1 cellular context compared by ENCODE assay signal in genomic region chr14:103574707-103575285, GRCh38.
TF ChIP-seq lines count a peak whose summit lies in the region.

No MANE protein-coding gene starts in this region.

TF ChIP-seq in HCT116, 20 proteins besides CTCF, POLR2A, EP300 and RAD21 (continued from another document):
- TF ChIP-seq ATF3 (IDR thresholded peaks at IDR 0.05), result no peak
- no peak for TF ChIP-seq JUND (IDR thresholded peaks at IDR 0.05)
- TF ChIP-seq EZH2phosphoT487 (IDR thresholded peaks at IDR 0.05; ENCODE audit: borderline replicate concordance), result no peak
- no peak for TF ChIP-seq TCF7L2 (IDR thresholded peaks at IDR 0.05; ENCODE audit: borderline replicate concordance, extremely low read depth, insufficient read depth, insufficient read length)
- TF ChIP-seq, protein P1, sequence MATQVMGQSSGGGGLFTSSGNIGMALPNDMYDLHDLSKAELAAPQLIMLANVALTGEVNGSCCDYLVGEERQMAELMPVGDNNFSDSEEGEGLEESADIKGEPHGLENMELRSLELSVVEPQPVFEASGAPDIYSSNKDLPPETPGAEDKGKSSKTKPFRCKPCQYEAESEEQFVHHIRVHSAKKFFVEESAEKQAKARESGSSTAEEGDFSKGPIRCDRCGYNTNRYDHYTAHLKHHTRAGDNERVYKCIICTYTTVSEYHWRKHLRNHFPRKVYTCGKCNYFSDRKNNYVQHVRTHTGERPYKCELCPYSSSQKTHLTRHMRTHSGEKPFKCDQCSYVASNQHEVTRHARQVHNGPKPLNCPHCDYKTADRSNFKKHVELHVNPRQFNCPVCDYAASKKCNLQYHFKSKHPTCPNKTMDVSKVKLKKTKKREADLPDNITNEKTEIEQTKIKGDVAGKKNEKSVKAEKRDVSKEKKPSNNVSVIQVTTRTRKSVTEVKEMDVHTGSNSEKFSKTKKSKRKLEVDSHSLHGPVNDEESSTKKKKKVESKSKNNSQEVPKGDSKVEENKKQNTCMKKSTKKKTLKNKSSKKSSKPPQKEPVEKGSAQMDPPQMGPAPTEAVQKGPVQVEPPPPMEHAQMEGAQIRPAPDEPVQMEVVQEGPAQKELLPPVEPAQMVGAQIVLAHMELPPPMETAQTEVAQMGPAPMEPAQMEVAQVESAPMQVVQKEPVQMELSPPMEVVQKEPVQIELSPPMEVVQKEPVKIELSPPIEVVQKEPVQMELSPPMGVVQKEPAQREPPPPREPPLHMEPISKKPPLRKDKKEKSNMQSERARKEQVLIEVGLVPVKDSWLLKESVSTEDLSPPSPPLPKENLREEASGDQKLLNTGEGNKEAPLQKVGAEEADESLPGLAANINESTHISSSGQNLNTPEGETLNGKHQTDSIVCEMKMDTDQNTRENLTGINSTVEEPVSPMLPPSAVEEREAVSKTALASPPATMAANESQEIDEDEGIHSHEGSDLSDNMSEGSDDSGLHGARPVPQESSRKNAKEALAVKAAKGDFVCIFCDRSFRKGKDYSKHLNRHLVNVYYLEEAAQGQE (IDR thresholded peaks at IDR 0.05; ENCODE audit: low read depth), result no peak
- TF ChIP-seq EGR1 (IDR thresholded peaks at IDR 0.05; ENCODE audit: low read depth), result no peak
- no peak for TF ChIP-seq ZBTB33 (IDR thresholded peaks at IDR 0.05; ENCODE audit: extremely low read depth, insufficient replicate concordance, low read length)
- no peak for TF ChIP-seq SP1 (IDR thresholded peaks at IDR 0.05; ENCODE audit: low read depth)
